Comparison of ENCODE assay signal across 10 cellular contexts in the genomic region with DNA sequence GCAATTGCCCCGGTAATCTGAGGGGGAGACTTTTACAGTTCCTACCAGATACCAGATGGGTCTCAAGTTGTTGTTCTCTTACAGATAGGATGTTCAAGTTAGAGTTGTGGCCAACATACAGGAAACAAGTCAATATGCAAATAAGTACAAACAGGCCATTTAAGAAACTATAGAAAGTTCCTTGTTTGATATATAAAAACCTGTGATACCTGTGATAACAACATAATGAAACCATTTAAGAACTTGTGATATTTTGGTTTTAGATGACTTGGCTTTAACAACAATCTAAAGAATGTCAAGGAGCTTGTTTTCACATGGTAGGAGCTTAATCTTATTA. TPM values are rescaled to one million over a fixed set of nuclear protein-coding genes. Genes with fewer than 3 reads are reported as not detected.
DNase-seq lines count a peak whose midpoint lies in the region; ATAC-seq and TF ChIP-seq lines count a peak whose summit lies in the region.
"Had no signal": no experiment of that assay in that cellular context is flagged by ENCODE, and none has a peak within 500 bp of the region (broad histone marks: within the 10 kb centered on the region; RNA-seq: fewer than 3 reads in every experiment).

No MANE protein-coding gene starts in this region.

- no peak for TF ChIP-seq CTCF in esophagus muscularis mucosa (IDR thresholded peaks at IDR 0.05)
- no peak for TF ChIP-seq CTCF in lower leg skin (IDR thresholded peaks at IDR 0.05)
- no peak for TF ChIP-seq CTCF in PC-3 (conservative IDR thresholded peaks at IDR 0.05; ENCODE audit: low read depth, low read length)

- POLR2A ChIA-PET in CD4-positive, alpha-beta memory T cell (lab: Charles Lee; ENCODE audit: partially characterized antibody), result interaction anchor here (0.9 to 19.5 kb wide), 17 partner anchors 10 to 711 kb away, joined by 3 to 449 read pairs (median 8); a partner anchor contains a TSS
- POLR2A ChIA-PET in PC-3 (lab: Charles Lee; ENCODE audit: unreplicated experiment), result no interaction called here

- ATAC-seq in GM19467 (IDR thresholded peaks at IDR 0.05; ENCODE audit: unreplicated experiment) (peak; percentile 60), HG03520 (IDR thresholded peaks at IDR 0.05; ENCODE audit: unreplicated experiment) (peak; percentile 55), PC-3 (no peak), sciatic nerve (no peak)

- peaks cover 4% of the 10 kb centered on the region; the same call in 1 of the 2 replicates for H4K20me1 ChIP-seq in PC-3 (ENCODE audit: low read length)

- peaks cover 36 to 43% of the 10 kb centered on the region in 2 donors for H3K36me3 Mint-ChIP-seq in CD4-positive, alpha-beta memory T cell

- H3K9ac ChIP-seq in PC-3 (ENCODE audit: low read length), result no peak overlapping the region

- no peak for TF ChIP-seq POLR2A in esophagus muscularis mucosa (IDR thresholded peaks at IDR 0.05; ENCODE audit: low read depth)
- no peak for TF ChIP-seq POLR2A in lower leg skin (IDR thresholded peaks at IDR 0.05)

- H3K9me3 ChIP-seq in CD4-positive, alpha-beta memory T cell (ENCODE audit: control insufficient read depth in 1 of 2, low read length in 2 of 2), result no peaks in the 10 kb centered on the region
- H3K9me3 ChIP-seq in esophagus muscularis mucosa (no peaks in the 10 kb centered on the region), PC-3 (ENCODE audit: low read length) (no peaks in the 10 kb centered on the region)

- H3K9me2 ChIP-seq in PC-3 (replicated peaks; ENCODE audit: low read length), result no peaks in the 10 kb centered on the region

- peaks cover 2% of the 10 kb centered on the region for H3K79me2 ChIP-seq in PC-3 (ENCODE audit: low read length)

- DNase-seq in CD4-positive, alpha-beta memory T cell, result peak in 4 of 5 donors; percentile 49 to 59 (median 56)
- DNase-seq in esophagus muscularis mucosa (ENCODE audit: extremely low spot score) (no peak), lower leg skin (ENCODE audit: low spot score in 2 of 2) (no peak), AML-193 (lab: John Stamatoyannopoulos, UW) (no peak), PC-3 (no peak), sciatic nerve (ENCODE audit: low spot score) (no peak)
- DNase-seq: aorta had no signal

- H3K27ac ChIP-seq in CD4-positive, alpha-beta memory T cell (ENCODE audit: low read depth, low read length), result peak overlapping the region; percentile 52
- peak overlapping the region in 3 of 4 donors; percentile 2 to 41 (median 25) for H3K27ac ChIP-seq in esophagus muscularis mucosa (replicated peaks in 1 of 4)
- no peak overlapping the region for H3K27ac ChIP-seq in PC-3 (ENCODE audit: low read length)

- intact Hi-C loops in CD4-positive, alpha-beta memory T cell (cut with micrococcal nuclease), result no loop called here
- intact Hi-C loops in esophagus muscularis mucosa (cut with DNase I) (no loop called here), lower leg skin (cut with DNase I; ENCODE audit: low total_unique reads) (no loop called here), PC-3 (cut with micrococcal nuclease) (no loop called here), sciatic nerve (cut with DNase I) (no loop called here)

- no peak overlapping the region for H2AFZ ChIP-seq in PC-3 (ENCODE audit: low read length)

- H3K9me3 Mint-ChIP-seq in CD4-positive, alpha-beta memory T cell, result no peaks in the 10 kb centered on the region
- H3K9me3 Mint-ChIP-seq: type B pancreatic cell had no signal

- BruUV-seq in PC-3 (replicated peaks; lab: Mats Ljungman, UMichigan), result no TSS peak

- WGBS in esophagus muscularis mucosa, result 73% methylated on average over 1 of the region's 1 CpG
- 55 to 85% methylated on average over 1 of the region's 1 CpG for WGBS in lower leg skin, 2 donors

- H3K27me3 ChIP-seq in CD4-positive, alpha-beta memory T cell (ENCODE audit: insufficient read depth, low read length), result no peaks in the 10 kb centered on the region
- H3K27me3 ChIP-seq in esophagus muscularis mucosa, result no peaks in the 10 kb centered on the region
- no peaks in the 10 kb centered on the region for H3K27me3 ChIP-seq in PC-3 (ENCODE audit: low read length)

- no peak overlapping the region for H3K4me2 ChIP-seq in PC-3 (ENCODE audit: low read length)

- peaks cover 51 to 91% (median 70%) of the 10 kb centered on the region in 4 donors for H3K4me1 Mint-ChIP-seq in CD4-positive, alpha-beta memory T cell

- H3K27me3 Mint-ChIP-seq in CD4-positive, alpha-beta memory T cell, result no peaks in the 10 kb centered on the region
- H3K27me3 Mint-ChIP-seq: type B pancreatic cell had no signal

- CTCF ChIA-PET in CD4-positive, alpha-beta memory T cell (lab: Charles Lee; ENCODE audit: partially characterized antibody), result interaction anchor here (0.5 to 2.6 kb wide), 9 partner anchors 12 to 631 kb away, joined by 3 to 16 read pairs (median 5); no protein-coding TSS in a partner anchor
- CTCF ChIA-PET in PC-3 (lab: Charles Lee), result no interaction called here

- peaks cover 95% of the 10 kb centered on the region for H3K4me1 ChIP-seq in CD4-positive, alpha-beta memory T cell (ENCODE audit: insufficient read depth, low read length)
- H3K4me1 ChIP-seq in esophagus muscularis mucosa (peaks cover 11 to 36% (median 30%) of the 10 kb centered on the region in 4 donors), PC-3 (ENCODE audit: insufficient read depth, low read length) (peaks cover 16% of the 10 kb centered on the region)

- no peak for TF ChIP-seq EP300 in esophagus muscularis mucosa (IDR thresholded peaks at IDR 0.05)

- peaks cover 5% of the 10 kb centered on the region for H3K36me3 ChIP-seq in CD4-positive, alpha-beta memory T cell (ENCODE audit: insufficient read depth, low read length)
- H3K36me3 ChIP-seq in esophagus muscularis mucosa, result peaks cover 0 to 5% (median under 1%) of the 10 kb centered on the region in 4 donors
- H3K36me3 ChIP-seq in PC-3 (ENCODE audit: low read depth, low read length), result peaks cover 6% of the 10 kb centered on the region; the same call in 1 of the 2 replicates

- no peaks in the 10 kb centered on the region for H3F3A ChIP-seq in PC-3 (ENCODE audit: low read length, unreplicated experiment)

- H3K27ac Mint-ChIP-seq in CD4-positive, alpha-beta memory T cell, result peak overlapping the region; percentile 88 to 98 (median 96)
- H3K27ac Mint-ChIP-seq: type B pancreatic cell had no signal

- H3K4me3 Mint-ChIP-seq in CD4-positive, alpha-beta memory T cell, result peak overlapping the region; percentile 56 to 88 (median 79)
- H3K4me3 Mint-ChIP-seq: type B pancreatic cell had no signal

- no peak overlapping the region for H3K4me3 ChIP-seq in CD4-positive, alpha-beta memory T cell (ENCODE audit: low read length in 2 of 2)
- no peak overlapping the region for H3K4me3 ChIP-seq in esophagus muscularis mucosa
- H3K4me3 ChIP-seq in lower leg skin (ENCODE audit: low read depth, poor library complexity, severe bottlenecking), result no peak overlapping the region
- H3K4me3 ChIP-seq in PC-3 (ENCODE audit: low read length), result no peak overlapping the region

RNA-seq across cellular contexts. Expression of a gene that starts 16.8 kb away (rescaled TPM):
- 10 to 100 TPM; 94.2 to 99.3 TPM for total RNA-seq in CD4-positive, alpha-beta memory T cell
- polyA plus RNA-seq in CD4-positive, alpha-beta memory T cell, result 10 to 100 TPM; 57.9 to 95.8 TPM
- 10 to 100 TPM; 37.0 to 54.0 (median 39.5) TPM for total RNA-seq in esophagus muscularis mucosa
- total RNA-seq in lower leg skin, result 10 to 100 TPM in 3 of 4 donors, 1 to 10 TPM in 1; 8.5 to 30.3 (median 16.2) TPM
- total RNA-seq in PC-3 (2014; rRNA removed), result 14.1 and 14.7 TPM in 2 replicates
- 31.1 TPM for total RNA-seq in sciatic nerve

Comparison
In these comparisons a context has a peak if more than half of its experiments do, and no peak if none do; other contexts are left out.
1. DNase-seq: peak in CD4-positive, alpha-beta memory T cell (4 of 5); none in esophagus muscularis mucosa (single experiment), lower leg skin (0 of 2), AML-193 (0 of 2), PC-3 (single experiment) and sciatic nerve (single experiment).
2. ATAC-seq: peak in GM19467 (single experiment) and HG03520 (single experiment); none in PC-3 (single experiment) and sciatic nerve (single experiment).